18 cellular contexts compared by ENCODE assay signal in the genomic region with DNA sequence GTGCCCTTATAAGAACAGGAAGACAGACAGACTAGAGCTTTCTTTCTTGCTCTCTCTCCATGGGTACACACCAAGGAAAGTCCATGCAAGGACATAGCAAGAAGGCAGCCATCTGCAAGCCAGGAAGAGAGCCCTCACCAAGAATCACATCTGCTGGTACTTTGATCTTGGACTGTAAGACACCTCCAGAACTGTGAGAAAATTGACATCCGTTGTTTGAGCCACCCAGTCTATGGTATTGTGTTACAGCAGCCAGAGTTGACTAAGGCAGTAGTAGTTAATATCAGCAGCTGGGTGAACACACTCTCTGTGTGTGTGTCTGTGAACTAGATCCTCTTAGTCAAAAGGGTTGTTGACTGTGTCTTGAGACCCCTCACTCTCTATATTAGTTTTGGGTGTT. TPM values are rescaled to one million over a fixed set of nuclear protein-coding genes. Genes with fewer than 3 reads are reported as not detected.
DNase-seq lines count a peak whose midpoint lies in the region; ATAC-seq, FAIRE-seq and TF ChIP-seq lines count a peak whose summit lies in the region.
"Had no signal": no experiment of that assay in that cellular context is flagged by ENCODE, and none has a peak within 500 bp of the region (broad histone marks: within the 10 kb centered on the region; RNA-seq: fewer than 3 reads in every experiment).

No MANE protein-coding gene starts in this region.

- no peaks in the 10 kb centered on the region for H3K27me3 Mint-ChIP-seq in activated CD4-positive, alpha-beta T cell treated with anti-CD3 and anti-CD28 coated beads, Interleukin-2, amount 10 ng/mL, durations not matched to agents 7 days and 5 days
- H3K27me3 Mint-ChIP-seq in immature natural killer cell (ENCODE audit: low read depth in 3 of 3) (peaks cover 1 to 3% (median 2%) of the 10 kb centered on the region in 3 donors), CD14-positive monocyte (ENCODE audit: low read depth in 3 of 3) (peaks cover 0 to 5% (median 3%) of the 10 kb centered on the region in 3 donors), MCF 10A (ENCODE audit: insufficient read depth, unreplicated experiment) (no peaks in the 10 kb centered on the region)
- H3K27me3 Mint-ChIP-seq: CD4-positive, alpha-beta T cell had no signal

- no peaks in the 10 kb centered on the region for H4K20me1 ChIP-seq in GM12878 (ENCODE audit: control insufficient read depth, insufficient read depth)
- H4K20me1 ChIP-seq: BLaER1 treated with 17β-estradiol and CSF1 and Interleukin-3, amounts not matched to agents 10 nM and 100 nM had no signal

- H3K27me3 ChIP-seq in GM12878 (replicated peaks in 1 of 2; ENCODE audit: control insufficient read depth in 2 of 2, insufficient read depth in 2 of 2, low read length in 1 of 2) = no peaks in the 10 kb centered on the region
- H3K27me3 ChIP-seq in thyroid gland = no peaks in the 10 kb centered on the region
- H3K27me3 ChIP-seq: BLaER1 treated with 17β-estradiol and CSF1 and Interleukin-3, amounts not matched to agents 10 nM and 100 nM had no signal

- TF ChIP-seq RAD21 in GM12878 (IDR thresholded peaks at IDR 0.05; ENCODE audit: insufficient read depth, low read depth, low read length) = no peak

- POLR2A ChIA-PET in activated CD4-positive, alpha-beta T cell treated with anti-CD3 and anti-CD28 coated beads, Interleukin-2, amount 10 ng/mL, durations not matched to agents 7 days and 5 days (lab: Charles Lee) = no interaction called here
- POLR2A ChIA-PET in GM12878 (lab: Charles Lee) = interaction anchor here (0.6 kb wide), 1 partner anchor 53 kb away, joined by 3 read pairs; no protein-coding TSS in a partner anchor
- POLR2A ChIA-PET in MCF 10A (lab: Yijun Ruan, JAX) = interaction anchor here (0.8 kb wide), 1 partner anchor 52 kb away, joined by 4 read pairs; no protein-coding TSS in a partner anchor

- no peak overlapping the region for H3K9ac ChIP-seq in GM12878 (ENCODE audit: control insufficient read depth, insufficient read depth, low read length)
- H3K9ac ChIP-seq: BLaER1 treated with 17β-estradiol and CSF1 and Interleukin-3, amounts not matched to agents 10 nM and 100 nM had no signal

- CTCF ChIA-PET in activated CD4-positive, alpha-beta T cell treated with anti-CD3 and anti-CD28 coated beads, Interleukin-2, amount 10 ng/mL, durations not matched to agents 7 days and 5 days (lab: Charles Lee) = interaction anchor here (0.6 to 2.0 kb wide), 3 partner anchors 12 to 399 kb away, joined by 3 to 7 read pairs (median 4); a partner anchor contains a TSS
- CTCF ChIA-PET in GM12878 (lab: Yijun Ruan, JAX) = no interaction called here
- CTCF ChIA-PET in MCF 10A (lab: Yijun Ruan, JAX) = interaction anchor here (1.0 to 3.3 kb wide), 5 partner anchors 16 to 226 kb away, joined by 3 to 17 read pairs (median 4); no protein-coding TSS in a partner anchor

- intact Hi-C loops in GM12878 (cut with micrococcal nuclease; ENCODE audit: unreplicated experiment) = no loop called here
- intact Hi-C loops in thyroid gland (cut with DNase I) = loop anchor here (10.0 kb wide), 1 partner anchor 53 kb away; a partner anchor contains a TSS
- intact Hi-C loops in CD14-positive monocyte (cut with micrococcal nuclease) = loop anchor here in 1 of 2 donors (10.0 kb wide), 1 partner anchor 53 kb away; a partner anchor contains a TSS
- intact Hi-C loops in MCF 10A (cut with micrococcal nuclease) = loop anchor here (5.0 kb wide), 1 partner anchor 144 kb away; no protein-coding TSS in a partner anchor

- H2AFZ ChIP-seq in GM12878 (ENCODE audit: control insufficient read depth, low read depth, low read length) = no peak overlapping the region

- peak; percentile 54 for FAIRE-seq in GM12878 (lab: Jason Lieb, UNC)
- FAIRE-seq: G401.6, GM12892, H1 had no signal

- H3K27ac ChIP-seq in GM12878 (ENCODE audit: control insufficient read depth, insufficient read depth) (no peak overlapping the region), thyroid gland (peak overlapping the region; percentile 29 to 65 (median 57))

- H3K9me3 ChIP-seq in GM12878 (replicated peaks; ENCODE audit: control insufficient read depth, insufficient read depth, low read length) (no peaks in the 10 kb centered on the region), thyroid gland (no peaks in the 10 kb centered on the region)
- H3K9me3 ChIP-seq: HAP-1 had no signal

- SMC1A ChIA-PET in GM12878 (lab: Charles Lee; ENCODE audit: uncharacterized antibody, unreplicated experiment) = interaction anchor here (1.6 kb wide), 1 partner anchor 12 kb away, joined by 5 read pairs; no protein-coding TSS in a partner anchor

- H3K4me3 Mint-ChIP-seq in activated CD4-positive, alpha-beta T cell treated with anti-CD3 and anti-CD28 coated beads, Interleukin-2, amount 10 ng/mL, durations not matched to agents 7 days and 5 days = no peak overlapping the region
- H3K4me3 Mint-ChIP-seq in immature natural killer cell = peak overlapping the region; percentile 40 to 61 (median 54)
- H3K4me3 Mint-ChIP-seq in CD14-positive monocyte = no peak overlapping the region
- H3K4me3 Mint-ChIP-seq in MCF 10A (ENCODE audit: unreplicated experiment) = no peak overlapping the region
- H3K4me3 Mint-ChIP-seq: CD4-positive, alpha-beta T cell had no signal

- no peaks in the 10 kb centered on the region for H3K79me2 ChIP-seq in GM12878 (ENCODE audit: control insufficient read depth, insufficient read depth, low read length)

- no peak for TF ChIP-seq EP300 in GM12878 (IDR thresholded peaks at IDR 0.05; ENCODE audit: borderline replicate concordance in 1 of 2, control insufficient read depth in 1 of 2, low read depth in 2 of 2, low read length in 2 of 2)

- H3K36me3 ChIP-seq in GM12878 (ENCODE audit: control insufficient read depth in 2 of 2, insufficient read depth in 2 of 2, low read length in 1 of 2) (no peaks in the 10 kb centered on the region), thyroid gland (no peaks in the 10 kb centered on the region)
- H3K36me3 ChIP-seq: BLaER1 treated with 17β-estradiol and CSF1 and Interleukin-3, amounts not matched to agents 10 nM and 100 nM; HAP-1 had no signal

- TF ChIP-seq CTCF in GM12878 (IDR thresholded peaks at IDR 0.05 in 2 of 3, conservative IDR thresholded peaks at IDR 0.05 in 1 of 3; ENCODE audit: control insufficient read depth in 2 of 3, extremely low read depth in 1 of 3, insufficient read depth in 1 of 3, low read depth in 3 of 3, low read length in 3 of 3) (no peak), thyroid gland (IDR thresholded peaks at IDR 0.05) (no peak), CD14-positive monocyte (IDR thresholded peaks at IDR 0.05) (no peak), MCF 10A (IDR thresholded peaks at IDR 0.05; ENCODE audit: unreplicated experiment) (no peak)

- TF ChIP-seq POLR2A in GM12878 (IDR thresholded peaks at IDR 0.05; ENCODE audit: low read depth, low read length) (no peak), thyroid gland (IDR thresholded peaks at IDR 0.05) (no peak)

- H3K4me1 ChIP-seq in GM12878 (ENCODE audit: control insufficient read depth, insufficient read depth, low read length) = peaks cover 6% of the 10 kb centered on the region; the same call in 1 of the 2 replicates
- H3K4me1 ChIP-seq in thyroid gland = peaks cover 54 to 55% of the 10 kb centered on the region in 2 donors
- H3K4me1 ChIP-seq: HAP-1 had no signal

- H3K27ac Mint-ChIP-seq in activated CD4-positive, alpha-beta T cell treated with anti-CD3 and anti-CD28 coated beads, Interleukin-2, amount 10 ng/mL, durations not matched to agents 7 days and 5 days = peak overlapping the region; percentile 33
- H3K27ac Mint-ChIP-seq in immature natural killer cell (peak overlapping the region; percentile 63 to 91 (median 82)), CD14-positive monocyte (no peak overlapping the region), MCF 10A (ENCODE audit: low read depth, unreplicated experiment) (no peak overlapping the region)
- H3K27ac Mint-ChIP-seq: CD4-positive, alpha-beta T cell had no signal

- no peaks in the 10 kb centered on the region for H3K36me3 Mint-ChIP-seq in activated CD4-positive, alpha-beta T cell treated with anti-CD3 and anti-CD28 coated beads, Interleukin-2, amount 10 ng/mL, durations not matched to agents 7 days and 5 days (ENCODE audit: low read depth)
- H3K36me3 Mint-ChIP-seq in immature natural killer cell = peaks cover 0 to 4% (median 3%) of the 10 kb centered on the region in 3 donors
- H3K36me3 Mint-ChIP-seq in CD14-positive monocyte = peaks cover 0 to 4% of the 10 kb centered on the region in 2 donors
- no peaks in the 10 kb centered on the region for H3K36me3 Mint-ChIP-seq in MCF 10A (ENCODE audit: insufficient read depth, unreplicated experiment)

- no peaks in the 10 kb centered on the region for H3K9me3 Mint-ChIP-seq in activated CD4-positive, alpha-beta T cell treated with anti-CD3 and anti-CD28 coated beads, Interleukin-2, amount 10 ng/mL, durations not matched to agents 7 days and 5 days
- H3K9me3 Mint-ChIP-seq in immature natural killer cell (peaks cover 0 to 3% (median 0%) of the 10 kb centered on the region in 6 donors), CD14-positive monocyte (peaks cover 0 to 7% (median 0%) of the 10 kb centered on the region in 7 donors), MCF 10A (ENCODE audit: unreplicated experiment) (no peaks in the 10 kb centered on the region)
- H3K9me3 Mint-ChIP-seq: CD4-positive, alpha-beta T cell had no signal

- H3K4me3 ChIP-seq in GM12878 (no peak overlapping the region), thyroid gland (replicated peaks in 1 of 3) (no peak overlapping the region)
- H3K4me3 ChIP-seq: BLaER1 treated with 17β-estradiol and CSF1 and Interleukin-3, amounts not matched to agents 10 nM and 100 nM; HAP-1 had no signal

- WGBS in GM12878 (ENCODE audit: insufficient coverage, insufficient replicate concordance, low lambda C conversion rate, missing lambda C conversion rate) = 93% methylated on average over 1 of the region's 1 CpG
- WGBS in thyroid gland, 2 donors = 76 to 94% methylated on average over 1 of the region's 1 CpG

- H3K4me2 ChIP-seq in GM12878 (ENCODE audit: control insufficient read depth, insufficient read depth) = no peak overlapping the region

- no TSS peak for BruUV-seq in GM12878 (replicated peaks; lab: Mats Ljungman, UMichigan)
- no TSS peak for BruUV-seq in MCF 10A (replicated peaks; lab: Mats Ljungman, UMichigan)

- ATAC-seq in GM12878 (no peak), GM21390 (IDR thresholded peaks at IDR 0.05; ENCODE audit: unreplicated experiment) (no peak)

- H3K4me1 Mint-ChIP-seq in activated CD4-positive, alpha-beta T cell treated with anti-CD3 and anti-CD28 coated beads, Interleukin-2, amount 10 ng/mL, durations not matched to agents 7 days and 5 days = peaks cover 28% of the 10 kb centered on the region
- H3K4me1 Mint-ChIP-seq in immature natural killer cell (peaks cover 77% of the 10 kb centered on the region in 2 donors), CD14-positive monocyte (peaks cover 53% of the 10 kb centered on the region), MCF 10A (ENCODE audit: insufficient read depth, unreplicated experiment) (peaks cover 24% of the 10 kb centered on the region)

- in situ Hi-C loops in GM12878 (cut with MboI) = no loop called here

- no peak for DNase-seq in activated CD4-positive, alpha-beta T cell treated with anti-CD3 and anti-CD28 coated beads, Interleukin-2, amount 10 ng/mL, durations not matched to agents 7 days and 5 days
- DNase-seq in activated CD4-positive, alpha-beta T cell treated with anti-CD3 and anti-CD28 coated beads, Interleukin-2, amount 50 U/mL, for 48 hours = no peak
- DNase-seq in GM12878 (ENCODE audit: low read depth, low spot score) = no peak
- DNase-seq in immature natural killer cell = peak; percentile 43 to 46 (median 46)
- DNase-seq in thyroid gland = no peak
- no peak for DNase-seq in CD14-positive monocyte (ENCODE audit: low spot score)
- no peak for DNase-seq in MCF 10A (ENCODE audit: unreplicated experiment)
- DNase-seq: 8988T; Calu3; CD4-positive, alpha-beta T cell; DMS 273 treated with DMSO at 0.1 percent for 48 hours; EL had no signal

- RAD21 ChIA-PET in GM12878 (lab: Charles Lee; ENCODE audit: unreplicated experiment) = interaction anchor here (1.0 kb wide), 1 partner anchor 126 kb away, joined by 3 read pairs; no protein-coding TSS in a partner anchor

RNA-seq across cellular contexts. Expression of a gene that starts 53.8 kb away (rescaled TPM):
- 10 to 100 TPM; 59.9 to 63.9 TPM for total RNA-seq in activated CD4-positive, alpha-beta T cell treated with anti-CD3 and anti-CD28 coated beads, Interleukin-2, amount 10 ng/mL, durations not matched to agents 7 days and 5 days
- 29.8 and 32.8 TPM in 2 replicates for total RNA-seq in GM12878 (2013; cell fraction: nucleolus; rRNA removed)
- total RNA-seq in GM12878 (2014; rRNA removed) (32.1 and 33.7 TPM in 2 replicates), GM12878 (2014; rRNA removed; fragmentation: Illumina TruSeq; extraction: Trizol) (27.8 and 28.8 TPM in 2 replicates), GM12878 (2021) (33.2 and 33.8 TPM in 2 replicates), thyroid gland (10 to 100 TPM; 62.7 to 81.5 (median 70.1) TPM), MCF 10A (2022) (37.5 and 38.6 TPM in 2 replicates)
- polyA plus RNA-seq in GM12878 (2011; ENCODE audit: low read depth) = 14.4 TPM
- polyA plus RNA-seq in GM12878 (2011; rRNA removed) (40.6 and 59.7 TPM in 2 replicates), GM12878 (2014; fragmentation: Illumina TruSeq; extraction: Trizol) (35.7 and 47.3 TPM in 2 replicates), GM12878 (2014; fragmentation: Nextera tagmentation; extraction: Ambion mirVana) (10 to 100 TPM; 15.4 to 18.2 TPM), GM12878 (2014; rRNA removed) (21.7 and 25.1 TPM in 2 replicates), GM12878 (2016; fragmentation: Nextera tagmentation; extraction: Ambion mirVana) (10 to 100 TPM; 32.8 to 39.3 TPM), immature natural killer cell (10 to 100 TPM; 57.0 to 87.2 (median 64.6) TPM), CD14-positive monocyte (10 to 100 TPM; 28.1 to 31.1 TPM)
- 18.9 and 19.7 TPM in 2 replicates for polyA plus RNA-seq in GM12878 (2011; cell fraction: cytosol; rRNA removed)
- polyA plus RNA-seq in GM12878 (2011; cell fraction: nucleus; rRNA removed) = 14.5 and 16.0 TPM in 2 replicates
- 18.5 and 29.1 TPM in 2 replicates for polyA plus RNA-seq in GM12878 (2012)
- 13.4 and 18.4 TPM in 2 replicates for polyA minus RNA-seq in GM12878 (2011; rRNA and poly(A)+ RNA removed)
- 10.0 and 10.5 TPM in 2 replicates for polyA minus RNA-seq in GM12878 (2011; cell fraction: cytosol; rRNA and poly(A)+ RNA removed)
- 8.9 and 16.2 TPM in 2 replicates for polyA minus RNA-seq in GM12878 (2011; cell fraction: nucleus; rRNA and poly(A)+ RNA removed)

Comparison
In these comparisons a context has a peak if more than half of its experiments do, and no peak if none do; other contexts are left out.
1. DNase-seq: peak in immature natural killer cell (3 of 3); none in activated CD4-positive, alpha-beta T cell treated with anti-CD3 and anti-CD28 coated beads, Interleukin-2, amount 10 ng/mL, durations not matched to agents 7 days and 5 days (single experiment), activated CD4-positive, alpha-beta T cell treated with anti-CD3 and anti-CD28 coated beads, Interleukin-2, amount 50 U/mL, for 48 hours (0 of 2), GM12878 (single experiment), thyroid gland (0 of 2), CD14-positive monocyte (single experiment) and MCF 10A (single experiment).
2. H3K27ac Mint-ChIP-seq: peak in activated CD4-positive, alpha-beta T cell treated with anti-CD3 and anti-CD28 coated beads, Interleukin-2, amount 10 ng/mL, durations not matched to agents 7 days and 5 days (single experiment) and immature natural killer cell (6 of 6); none in CD14-positive monocyte (0 of 7) and MCF 10A (single experiment).
3. H3K4me3 Mint-ChIP-seq: peak in immature natural killer cell (5 of 5); none in activated CD4-positive, alpha-beta T cell treated with anti-CD3 and anti-CD28 coated beads, Interleukin-2, amount 10 ng/mL, durations not matched to agents 7 days and 5 days (single experiment), CD14-positive monocyte (0 of 2) and MCF 10A (single experiment).